ENCODE assay signal across 23 cellular contexts in the genomic region with DNA sequence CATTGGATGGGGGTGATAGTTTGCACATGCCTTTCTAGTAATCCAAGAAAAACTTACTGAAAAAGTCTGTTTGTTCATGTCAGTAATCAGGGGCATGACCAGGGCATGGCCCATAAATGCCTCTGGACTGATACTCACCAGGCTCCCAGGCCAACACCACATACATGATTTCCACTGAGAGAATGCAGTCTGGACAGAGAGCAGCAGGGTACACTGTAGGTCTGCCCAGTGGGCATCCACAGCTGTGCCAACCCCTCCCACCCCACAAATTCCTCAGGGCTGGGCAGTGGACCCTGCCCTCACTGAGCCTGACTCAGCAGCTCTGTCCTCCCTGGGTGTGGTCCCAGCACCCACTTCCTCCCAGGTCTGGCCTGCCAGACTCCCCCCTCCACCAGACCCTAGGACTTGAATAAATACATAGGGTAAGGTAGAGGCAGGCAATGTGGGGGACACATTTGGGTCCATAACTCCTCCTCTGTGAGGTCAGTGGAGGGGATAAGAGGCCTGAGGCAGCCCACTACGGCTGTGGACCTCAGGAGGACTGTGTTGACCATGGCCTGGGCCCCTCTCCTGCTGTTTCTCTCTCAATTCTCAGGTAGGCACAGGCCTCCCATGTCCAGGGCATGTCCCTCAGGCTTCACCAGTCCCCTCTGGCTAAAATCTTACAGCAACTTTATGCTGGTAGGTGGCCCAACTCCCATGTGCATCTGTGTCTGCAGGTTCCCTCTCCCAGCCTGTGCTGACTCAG.
A peak's percentile ranks its signal among the peaks of the same experiment; 100 is the strongest.
DNase-seq lines count a peak whose midpoint lies in the region; ATAC-seq and TF ChIP-seq lines count a peak whose summit lies in the region.
"Had no signal": no experiment of that assay in that cellular context is flagged by ENCODE, and none has a peak within 500 bp of the region (broad histone marks: within the 10 kb centered on the region; RNA-seq: fewer than 3 reads in every experiment).

No MANE protein-coding gene starts in this region.

- no peaks in the 10 kb centered on the region for H3K36me3 ChIP-seq in mammary epithelial cell (ENCODE audit: insufficient read depth, low read length)
- no peaks in the 10 kb centered on the region for H3K36me3 ChIP-seq in upper lobe of right lung
- no peaks in the 10 kb centered on the region for H3K36me3 ChIP-seq in BE2C
- H3K36me3 ChIP-seq in testis (ENCODE audit: low read depth, missing control alignments): no peaks in the 10 kb centered on the region
- H3K36me3 ChIP-seq: HAP-1, tibial nerve had no signal

- no peaks in the 10 kb centered on the region for H3K36me3 Mint-ChIP-seq in activated naive CD4-positive, alpha-beta T cell treated with anti-CD3 and anti-CD28 coated beads, Interleukin-2, amount 50 U/mL, for 72 hours
- H3K36me3 Mint-ChIP-seq: activated naive CD8-positive, alpha-beta T cell had no signal

- ATAC-seq in activated naive CD4-positive, alpha-beta T cell treated with anti-CD3 and anti-CD28 coated beads, Interleukin-2, amount 50 U/mL, for 72 hours: no peak
- ATAC-seq in upper lobe of right lung: peak; percentile 30
- ATAC-seq: activated CD4-positive, CD25-positive, alpha-beta regulatory T cell treated with anti-CD3 and anti-CD28 coated beads, Interleukin-2, amount 50 U/mL, for 24 hours; effector memory CD8-positive, alpha-beta T cell; right cardiac atrium had no signal

- CTCF ChIA-PET in mammary epithelial cell (lab: Charles Lee; ENCODE audit: low non-redundant PET): interaction anchor here (0.5 kb wide), 1 partner anchor 133 kb away, joined by 8 read pairs; no protein-coding TSS in a partner anchor

- in situ Hi-C loops in mammary epithelial cell (cut with MboI; ENCODE audit: low sequenced_read_pairs in 2 of 2): loop anchor here in 1 of 2 donors (5.0 kb wide), 1 partner anchor 82 kb away; no protein-coding TSS in a partner anchor

- no TSS peak for BruUV-seq in mammary epithelial cell (replicated peaks; lab: Mats Ljungman, UMichigan)

- peak overlapping the region; percentile 63 for H3K27ac ChIP-seq in mammary epithelial cell (ENCODE audit: insufficient read depth, low read depth, low read length)
- no peak overlapping the region for H3K27ac ChIP-seq in upper lobe of right lung
- H3K27ac ChIP-seq in testis: no peak overlapping the region
- H3K27ac ChIP-seq: tibial nerve had no signal

- peak overlapping the region; percentile 67 for H2AFZ ChIP-seq in mammary epithelial cell (ENCODE audit: low read depth, low read length)

- no peak overlapping the region for H3K4me3 ChIP-seq in mammary epithelial cell (replicated peaks in 1 of 3; ENCODE audit: insufficient read depth in 1 of 3, low read depth in 2 of 3, low read length in 3 of 3)
- H3K4me3 ChIP-seq in upper lobe of right lung: no peak overlapping the region
- H3K4me3 ChIP-seq in BE2C (ENCODE audit: low read depth, low read length): no peak overlapping the region
- H3K4me3 ChIP-seq in testis: no peak overlapping the region
- H3K4me3 ChIP-seq: HAP-1, tibial nerve had no signal

- WGBS in mammary epithelial cell (ENCODE audit: low coverage, missing lambda C conversion rate): no CpG with 5 or more reads among the region's 1 CpG
- WGBS in testis, 2 donors: 33% methylated on average over 1 of the region's 1 CpG; no CpG with 5 or more reads in 1 of the 2 donors

- no peaks in the 10 kb centered on the region for H3K9me3 ChIP-seq in mammary epithelial cell (replicated peaks; ENCODE audit: insufficient read depth, low read length)
- no peaks in the 10 kb centered on the region for H3K9me3 ChIP-seq in upper lobe of right lung
- H3K9me3 ChIP-seq in BE2C: no peaks in the 10 kb centered on the region
- H3K9me3 ChIP-seq in testis: no peaks in the 10 kb centered on the region
- H3K9me3 ChIP-seq: HAP-1, tibial nerve had no signal

- H3K79me2 ChIP-seq in mammary epithelial cell (ENCODE audit: insufficient read depth, low read length): no peaks in the 10 kb centered on the region

- peaks cover 43% of the 10 kb centered on the region for H3K4me1 ChIP-seq in mammary epithelial cell (ENCODE audit: insufficient read depth, low read length)
- H3K4me1 ChIP-seq in upper lobe of right lung: no peaks in the 10 kb centered on the region
- no peaks in the 10 kb centered on the region for H3K4me1 ChIP-seq in BE2C
- H3K4me1 ChIP-seq in testis: no peaks in the 10 kb centered on the region
- H3K4me1 ChIP-seq: HAP-1 had no signal

- no peak for DNase-seq in activated naive CD4-positive, alpha-beta T cell treated with anti-CD3 and anti-CD28 coated beads, Interleukin-2, amount 50 U/mL, for 72 hours (ENCODE audit: low spot score in 2 of 2)
- DNase-seq in activated naive CD4-positive, alpha-beta T cell treated with anti-CD3 and anti-CD28 coated beads, Interleukin-2, amount 50 U/mL, for 16 hours: no peak
- peak; percentile 48 for DNase-seq in mammary epithelial cell
- DNase-seq in mesenteric fat pad (ENCODE audit: low spot score): peak; percentile 81
- no peak for DNase-seq in upper lobe of right lung
- DNase-seq in BE2C: no peak
- no peak for DNase-seq in NCI-H1092 treated with DMSO at 0.1 percent for 48 hours (lab: John Stamatoyannopoulos, UW)
- DNase-seq in testis: no peak
- DNase-seq: 8988T; CD4-positive, alpha-beta T cell; central memory CD4-positive, alpha-beta T cell; effector memory CD8-positive, alpha-beta T cell; NCI-H1092; NCI-H82; right cardiac atrium; stimulated activated CD4-positive, alpha-beta T cell treated with anti-CD3 and anti-CD28 coated beads, Interleukin-2, amount 100 ng/mL, for 48 hours; stimulated activated CD8-positive, alpha-beta memory T cell treated with anti-CD3 and anti-CD28 coated beads, Interleukin-4, amount 100 ng/mL, for 48 hours had no signal

- H3K27ac Mint-ChIP-seq in activated naive CD4-positive, alpha-beta T cell treated with anti-CD3 and anti-CD28 coated beads, Interleukin-2, amount 50 U/mL, for 72 hours: peak overlapping the region; percentile 50 to 81
- H3K27ac Mint-ChIP-seq: activated naive CD8-positive, alpha-beta T cell; CD4-positive, alpha-beta T cell; effector memory CD8-positive, alpha-beta T cell; T-helper 1 cell treated with Interleukin-12 subunit alpha and Interleukin-12 subunit beta and Interleukin-4 antibody, amounts not matched to agents 30 μg/mL and 1 μg/mL, for 36 hours had no signal

- intact Hi-C loops in mammary epithelial cell (cut with micrococcal nuclease) (loop anchor here (1.0 kb wide), 1 partner anchor 36 kb away; no protein-coding TSS in a partner anchor), upper lobe of right lung (cut with DNase I) (no loop called here), testis (cut with DNase I; ENCODE audit: low total_unique reads) (no loop called here)

- dilution Hi-C loops in mammary epithelial cell (cut with HindIII; ENCODE audit: low sequenced_read_pairs): no loop called here

- no peaks in the 10 kb centered on the region for H3K9me3 Mint-ChIP-seq in activated naive CD4-positive, alpha-beta T cell treated with anti-CD3 and anti-CD28 coated beads, Interleukin-2, amount 50 U/mL, for 72 hours
- H3K9me3 Mint-ChIP-seq: CD4-positive, alpha-beta T cell; effector memory CD8-positive, alpha-beta T cell; neural crest cell; T-helper 1 cell treated with Interleukin-12 subunit alpha and Interleukin-12 subunit beta and Interleukin-4 antibody, amounts not matched to agents 30 μg/mL and 1 μg/mL, for 36 hours had no signal

- no peak for TF ChIP-seq POLR2A in testis (IDR thresholded peaks at IDR 0.05)

- H3K4me2 ChIP-seq in mammary epithelial cell (ENCODE audit: insufficient read depth, low read depth, low read length): peak overlapping the region; percentile 32

- no peak overlapping the region for H3K9ac ChIP-seq in mammary epithelial cell (ENCODE audit: insufficient read depth, low read length)

- no peaks in the 10 kb centered on the region for H4K20me1 ChIP-seq in mammary epithelial cell (ENCODE audit: insufficient read depth, low read length)

- H3K27me3 ChIP-seq in mammary epithelial cell (ENCODE audit: insufficient read depth, low read length) (no peaks in the 10 kb centered on the region), upper lobe of right lung (peaks cover 5% of the 10 kb centered on the region), BE2C (peaks cover 2% of the 10 kb centered on the region), testis (no peaks in the 10 kb centered on the region)
- H3K27me3 ChIP-seq: tibial nerve had no signal

- TF ChIP-seq CTCF in mammary epithelial cell (conservative IDR thresholded peaks at IDR 0.05 in 1 of 2, IDR thresholded peaks at IDR 0.05 in 1 of 2; ENCODE audit: extremely low read depth in 1 of 2, insufficient read depth in 1 of 2, low read depth in 1 of 2, low read length in 2 of 2) (peak in 1 of 2 donors; percentile 40), upper lobe of right lung (IDR thresholded peaks at IDR 0.05) (no peak), BE2C (IDR thresholded peaks at IDR 0.05; ENCODE audit: low read depth, low read length) (no peak), testis (IDR thresholded peaks at IDR 0.05) (no peak)

Comparison
In these comparisons a context has a peak if more than half of its experiments do, and no peak if none do; other contexts are left out.
1. DNase-seq: peak in mammary epithelial cell (single experiment) and mesenteric fat pad (single experiment); none in activated naive CD4-positive, alpha-beta T cell treated with anti-CD3 and anti-CD28 coated beads, Interleukin-2, amount 50 U/mL, for 72 hours (0 of 2), activated naive CD4-positive, alpha-beta T cell treated with anti-CD3 and anti-CD28 coated beads, Interleukin-2, amount 50 U/mL, for 16 hours (single experiment), upper lobe of right lung (single experiment), BE2C (single experiment), NCI-H1092 treated with DMSO at 0.1 percent for 48 hours (single experiment) and testis (single experiment).